8 cellular contexts compared by ENCODE assay signal in genomic region chr1:16440480-16441311, GRCh38. TPM values are rescaled to one million over a fixed set of nuclear protein-coding genes. Genes with fewer than 3 reads are reported as not detected.
DNase-seq lines count a peak whose midpoint lies in the region; ATAC-seq and TF ChIP-seq lines count a peak whose summit lies in the region.

Gene NECAP2, plus strand, starts transcription at chr1:16440724. Its CDS starts 38 bp downstream, at chr1:16440762.

- intact Hi-C loops in HCT116 (cut with micrococcal nuclease) = loop anchor here (1.0 kb wide), 1 partner anchor 174 kb away; no protein-coding TSS in a partner anchor

- ATAC-seq in HCT116 = peak; percentile 95

- TF ChIP-seq RAD21 in HCT116 (IDR thresholded peaks at IDR 0.05; ENCODE audit: low read depth) = peak; percentile 62

- H3K9ac ChIP-seq in HCT116 (ENCODE audit: low read length) = peak within 1 kb of the TSS; percentile 89

- H3K4me1 ChIP-seq in HCT116 (ENCODE audit: control insufficient read depth in 1 of 2, insufficient read depth in 2 of 2, low read length in 2 of 2) = peaks cover 4 to 13% of the 10 kb centered on the region in 2 experiments; a peak in 3 of 4 replicates
- H3K4me1 ChIP-seq in SJSA1 (replicated peaks) = peaks cover 8% of the 10 kb centered on the region
- peaks cover 13% of the 10 kb centered on the region for H3K4me1 ChIP-seq in neuron (ENCODE audit: insufficient read depth, low read length)

- DNase-seq in GDM1 (lab: John Stamatoyannopoulos, UW) = peak; percentile 89
- DNase-seq in HCT116 (ENCODE audit: low read depth, low spot score) = peak; percentile 88
- DNase-seq in MV-4-11 (lab: John Stamatoyannopoulos, UW) = peak; percentile 87
- peak; percentile 90 to 95 for DNase-seq in SJSA1 (ENCODE audit: low read depth in 1 of 2, low spot score in 2 of 2)
- peak; percentile 81 to 98 (median 92) for DNase-seq in activated naive CD4-positive, alpha-beta T cell (lab: John Stamatoyannopoulos, UW)
- DNase-seq in foreskin melanocyte = peak; percentile 86
- peak; percentile 80 for DNase-seq in stromal cell of bone marrow (ENCODE audit: low read depth)

- H3K27me3 ChIP-seq in HCT116 (ENCODE audit: insufficient read depth, low read length) (no peaks in the 10 kb centered on the region), SJSA1 (replicated peaks) (no peaks in the 10 kb centered on the region), neuron (ENCODE audit: insufficient read depth, low read length) (no peaks in the 10 kb centered on the region)

- H3K4me3 ChIP-seq in HCT116 (replicated peaks in 1 of 2; ENCODE audit: low read depth in 1 of 2, low read length in 2 of 2) (peak within 1 kb of the TSS; percentile 99 to 100), SJSA1 (peak within 1 kb of the TSS; percentile 79), neuron (ENCODE audit: low read length) (peak within 1 kb of the TSS; percentile 75)

- H3K36me3 ChIP-seq in HCT116 (ENCODE audit: control insufficient read depth in 1 of 2, insufficient read depth in 2 of 2, low read length in 2 of 2) = peaks cover 10 to 17% of the 10 kb centered on the region in 2 experiments; a peak in 3 of 4 replicates
- H3K36me3 ChIP-seq in SJSA1 = peaks cover 47% of the 10 kb centered on the region
- H3K36me3 ChIP-seq in neuron (ENCODE audit: insufficient read depth, low read length) = peaks cover 27% of the 10 kb centered on the region

- TSS peak; percentile 65 for BruUV-seq in HCT116 (replicated peaks; lab: Mats Ljungman, UMichigan)

- H3K4me2 ChIP-seq in HCT116 (ENCODE audit: low read length) = peak within 1 kb of the TSS; percentile 95

- H2AFZ ChIP-seq in HCT116 (ENCODE audit: low read depth, low read length, poor library complexity, severe bottlenecking) = peak within 1 kb of the TSS; percentile 77
- H2AFZ ChIP-seq in neuron (ENCODE audit: low read depth, low read length) = peak within 1 kb of the TSS; percentile 51

- RAD21 ChIA-PET in HCT116 (lab: Charles Lee; ENCODE audit: low non-redundant PET in 1 of 2, low total read pairs in 2 of 2, uncharacterized antibody in 2 of 2, unreplicated experiment in 2 of 2) = interaction anchor here in 1 of 2 experiments (1.3 kb wide), 1 partner anchor 180 kb away, joined by 3 read pairs; no protein-coding TSS in a partner anchor

- TF ChIP-seq CTCF in HCT116 (IDR thresholded peaks at IDR 0.05 in 2 of 3, conservative IDR thresholded peaks at IDR 0.05 in 1 of 3; ENCODE audit: borderline replicate concordance in 1 of 3, insufficient read depth in 1 of 3, low read depth in 2 of 3, low read length in 2 of 3) = peak; percentile 52 to 90 (median 73)

- H3K9me3 ChIP-seq in HCT116 (ENCODE audit: control insufficient read depth in 1 of 2, insufficient read depth in 1 of 2, low read depth in 1 of 2, low read length in 2 of 2) = no peaks in the 10 kb centered on the region
- no peaks in the 10 kb centered on the region for H3K9me3 ChIP-seq in SJSA1 (replicated peaks)
- no peaks in the 10 kb centered on the region for H3K9me3 ChIP-seq in neuron (ENCODE audit: low read length)

- no peaks in the 10 kb centered on the region for H3K9me2 ChIP-seq in HCT116 (ENCODE audit: insufficient read depth)

- POLR2A ChIA-PET in HCT116 (lab: Charles Lee) = interaction anchor here (1.2 to 1.3 kb wide), 3 partner anchors 10 to 73 kb away, joined by 4 to 5 read pairs (median 4); no protein-coding TSS in a partner anchor

- peaks cover 37% of the 10 kb centered on the region for H3K79me2 ChIP-seq in HCT116 (ENCODE audit: insufficient read depth, low read length)

- H3K27ac ChIP-seq in HCT116 (ENCODE audit: low read depth, low read length) (peak within 1 kb of the TSS; percentile 79), SJSA1 (peak within 1 kb of the TSS; percentile 41)

- CTCF ChIA-PET in HCT116 (lab: Charles Lee) = interaction anchor here (0.9 to 2.9 kb wide), 3 partner anchors 10 to 180 kb away, joined by 3 to 17 read pairs (median 7); no protein-coding TSS in a partner anchor

- TF ChIP-seq POLR2A in HCT116 (IDR thresholded peaks at IDR 0.05; ENCODE audit: borderline replicate concordance, extremely low read depth, insufficient read depth, insufficient read length) = peak; percentile 87

- no peaks in the 10 kb centered on the region for H4K20me1 ChIP-seq in HCT116 (ENCODE audit: insufficient read depth)

TF ChIP-seq in HCT116, 20 proteins besides CTCF, POLR2A, EP300 and RAD21:
- TF ChIP-seq, protein P1, sequence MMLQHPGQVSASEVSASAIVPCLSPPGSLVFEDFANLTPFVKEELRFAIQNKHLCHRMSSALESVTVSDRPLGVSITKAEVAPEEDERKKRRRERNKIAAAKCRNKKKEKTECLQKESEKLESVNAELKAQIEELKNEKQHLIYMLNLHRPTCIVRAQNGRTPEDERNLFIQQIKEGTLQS (IDR thresholded peaks at IDR 0.05) = no peak
- TF ChIP-seq ZBTB33 (IDR thresholded peaks at IDR 0.05; ENCODE audit: extremely low read depth, insufficient replicate concordance, low read length) = peak; percentile 65
- no peak; the same call in 1 of the 2 replicates for TF ChIP-seq EGR1 (IDR thresholded peaks at IDR 0.05; ENCODE audit: low read depth)
- TF ChIP-seq SIN3A (IDR thresholded peaks at IDR 0.05; ENCODE audit: low read depth) = peak; percentile 96
- TF ChIP-seq JUND (IDR thresholded peaks at IDR 0.05) = no peak
- peak; percentile 98 for TF ChIP-seq POLR2AphosphoS5 (IDR thresholded peaks at IDR 0.05; ENCODE audit: low read depth, low read length)
- TF ChIP-seq, protein P2, sequence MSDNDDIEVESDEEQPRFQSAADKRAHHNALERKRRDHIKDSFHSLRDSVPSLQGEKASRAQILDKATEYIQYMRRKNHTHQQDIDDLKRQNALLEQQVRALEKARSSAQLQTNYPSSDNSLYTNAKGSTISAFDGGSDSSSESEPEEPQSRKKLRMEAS (IDR thresholded peaks at IDR 0.05) = peak; percentile 99
- TF ChIP-seq SRF (IDR thresholded peaks at IDR 0.05; ENCODE audit: low read depth) = no peak
- TF ChIP-seq FOSL1 (IDR thresholded peaks at IDR 0.05; ENCODE audit: low read depth) = no peak
- no peak for TF ChIP-seq EZH2 (IDR thresholded peaks at IDR 0.05)
- TF ChIP-seq EZH2phosphoT487 (IDR thresholded peaks at IDR 0.05; ENCODE audit: borderline replicate concordance) = no peak
- TF ChIP-seq YY1 (IDR thresholded peaks at IDR 0.05; ENCODE audit: extremely low read depth, insufficient replicate concordance, low read depth, low read length) = peak; percentile 84
- no peak; the same call in 1 of the 2 replicates for TF ChIP-seq CEBPB (IDR thresholded peaks at IDR 0.05; ENCODE audit: low read depth)
- peak; percentile 16 for TF ChIP-seq TCF7L2 (IDR thresholded peaks at IDR 0.05; ENCODE audit: borderline replicate concordance, extremely low read depth, insufficient read depth, insufficient read length)
- no peak for TF ChIP-seq ELF1 (IDR thresholded peaks at IDR 0.05; ENCODE audit: borderline replicate concordance, low read depth)
- TF ChIP-seq, protein P3, sequence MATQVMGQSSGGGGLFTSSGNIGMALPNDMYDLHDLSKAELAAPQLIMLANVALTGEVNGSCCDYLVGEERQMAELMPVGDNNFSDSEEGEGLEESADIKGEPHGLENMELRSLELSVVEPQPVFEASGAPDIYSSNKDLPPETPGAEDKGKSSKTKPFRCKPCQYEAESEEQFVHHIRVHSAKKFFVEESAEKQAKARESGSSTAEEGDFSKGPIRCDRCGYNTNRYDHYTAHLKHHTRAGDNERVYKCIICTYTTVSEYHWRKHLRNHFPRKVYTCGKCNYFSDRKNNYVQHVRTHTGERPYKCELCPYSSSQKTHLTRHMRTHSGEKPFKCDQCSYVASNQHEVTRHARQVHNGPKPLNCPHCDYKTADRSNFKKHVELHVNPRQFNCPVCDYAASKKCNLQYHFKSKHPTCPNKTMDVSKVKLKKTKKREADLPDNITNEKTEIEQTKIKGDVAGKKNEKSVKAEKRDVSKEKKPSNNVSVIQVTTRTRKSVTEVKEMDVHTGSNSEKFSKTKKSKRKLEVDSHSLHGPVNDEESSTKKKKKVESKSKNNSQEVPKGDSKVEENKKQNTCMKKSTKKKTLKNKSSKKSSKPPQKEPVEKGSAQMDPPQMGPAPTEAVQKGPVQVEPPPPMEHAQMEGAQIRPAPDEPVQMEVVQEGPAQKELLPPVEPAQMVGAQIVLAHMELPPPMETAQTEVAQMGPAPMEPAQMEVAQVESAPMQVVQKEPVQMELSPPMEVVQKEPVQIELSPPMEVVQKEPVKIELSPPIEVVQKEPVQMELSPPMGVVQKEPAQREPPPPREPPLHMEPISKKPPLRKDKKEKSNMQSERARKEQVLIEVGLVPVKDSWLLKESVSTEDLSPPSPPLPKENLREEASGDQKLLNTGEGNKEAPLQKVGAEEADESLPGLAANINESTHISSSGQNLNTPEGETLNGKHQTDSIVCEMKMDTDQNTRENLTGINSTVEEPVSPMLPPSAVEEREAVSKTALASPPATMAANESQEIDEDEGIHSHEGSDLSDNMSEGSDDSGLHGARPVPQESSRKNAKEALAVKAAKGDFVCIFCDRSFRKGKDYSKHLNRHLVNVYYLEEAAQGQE (IDR thresholded peaks at IDR 0.05; ENCODE audit: low read depth) = no peak
- 0 out of 2 replicates have a peak, but pooled peaks have one; percentile 27 for TF ChIP-seq SP1 (IDR thresholded peaks at IDR 0.05; ENCODE audit: low read depth)
- TF ChIP-seq CBX3 (IDR thresholded peaks at IDR 0.05; ENCODE audit: low read depth) = peak; percentile 91; the same call in 1 of the 2 replicates
- no peak for TF ChIP-seq ZFX (IDR thresholded peaks at IDR 0.05)
- TF ChIP-seq ZNF274 (IDR thresholded peaks at IDR 0.05; ENCODE audit: low read depth, low read length) = no peak

RNA-seq across cellular contexts. Expression of gene NECAP2, which starts in this region (rescaled TPM):
- total RNA-seq in HCT116 (2021; ENCODE audit: unreplicated experiment) = 35.5 TPM
- 26.1 and 29.5 TPM in 2 replicates for polyA plus RNA-seq in HCT116 (2012)
- 129 and 138 TPM in 2 replicates for total RNA-seq in SJSA1 (2014; rRNA removed; shearing (Covaris generic))

Comparison
In these comparisons a context has a peak if more than half of its experiments do, and no peak if none do; other contexts are left out.
1. Peak in every context shown above with its lines: DNase-seq, ATAC-seq, H3K4me3 ChIP-seq and H3K27ac ChIP-seq.